ENCODE assay signal across 28 cellular contexts in the genomic region with DNA sequence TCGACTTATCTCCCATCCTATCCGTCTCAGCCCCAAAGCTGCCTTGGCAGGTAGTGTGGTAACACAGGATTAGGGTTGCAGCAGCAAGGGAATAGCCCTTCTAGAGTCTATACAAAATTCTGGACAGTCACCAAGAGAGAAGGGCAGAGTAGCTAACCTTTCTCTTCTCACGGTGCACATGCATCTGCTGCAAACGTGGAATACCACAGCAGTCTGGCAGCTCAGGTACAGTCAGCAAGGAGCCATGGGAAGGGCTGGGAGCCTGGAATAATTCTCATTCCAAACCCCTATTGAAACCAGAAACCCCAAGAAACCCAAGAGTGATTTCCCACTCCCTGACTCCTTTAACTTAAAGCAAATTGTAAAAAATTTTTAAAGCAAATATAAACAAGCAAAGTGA.
"Had no signal": no experiment of that assay in that cellular context is flagged by ENCODE, and none has a peak within 500 bp of the region (broad histone marks: within the 10 kb centered on the region; RNA-seq: fewer than 3 reads in every experiment).

No MANE protein-coding gene starts in this region.

- H3K4me3 ChIP-seq: SJCRH30, SK-N-MC had no signal

- DNase-seq: activated CD4-positive, alpha-beta memory T cell treated with anti-CD3 and anti-CD28 coated beads for 36 hours; activated CD4-positive, alpha-beta T cell treated with anti-CD3 and anti-CD28 coated beads for 4 hours; activated CD4-positive, alpha-beta T cell treated with anti-CD3 and anti-CD28 coated beads, Interleukin-2, amount 50 U/mL, for 1 hour; activated CD4-positive, CD25-positive, alpha-beta regulatory T cell treated with anti-CD3 and anti-CD28 coated beads, Interleukin-2, amount 50 U/mL, for 72 hours; activated CD8-positive, alpha-beta memory T cell treated with anti-CD3 and anti-CD28 coated beads, Interleukin-2, amount 50 U/mL, for 4 hours; activated effector memory CD4-positive, alpha-beta T cell treated with Interleukin-2 at 50 U/mL for 16 hours; activated naive CD4-positive, alpha-beta T cell treated with anti-CD3 and anti-CD28 coated beads, Interleukin-2, amount 10 ng/mL, durations not matched to agents 7 days and 5 days; activated T-cell treated with anti-CD3 and anti-CD28 coated beads, Interleukin-2, amount 50 U/mL, for 48 hours; amniotic stem cell; aorta; brain microvascular endothelial cell; central memory CD4-positive, alpha-beta T cell; Kasumi-1; KG1; MM.1S; MV-4-11; NCI-H1092; NCI-H1436 treated with DMSO at 0.1 percent for 48 hours; NCI-H1694 treated with DMSO at 0.1 percent for 48 hours; NCI-H2029; NCI-H2171; NCI-H510A treated with DMSO at 0.1 percent for 48 hours; NCI-H526 treated with DMSO at 0.1 percent for 48 hours; NCI-H774; SHP77; SJCRH30; T1000 had no signal

- H3K36me3 ChIP-seq: brain microvascular endothelial cell, SJCRH30 had no signal

- H3K27ac ChIP-seq: brain microvascular endothelial cell, SJCRH30, SK-N-MC had no signal

- H3K9me3 ChIP-seq: SJCRH30 had no signal

- H3K4me1 ChIP-seq: SJCRH30 had no signal
